In genomic region chr1:110752941-110753725, GRCh38 we compare ENCODE assay signal across 21 cellular contexts.
"Had no signal": no experiment of that assay in that cellular context is flagged by ENCODE, and none has a peak within 500 bp of the region (broad histone marks: within the 10 kb centered on the region; RNA-seq: fewer than 3 reads in every experiment).

No MANE protein-coding gene starts in this region.

- H3K36me3 Mint-ChIP-seq: brain, WTC11 had no signal

- ATAC-seq: activated CD8-positive, alpha-beta T cell treated with anti-CD3 and anti-CD28 coated beads, Interleukin-2, amount 10 ng/mL, durations not matched to agents 7 days and 5 days; T-helper 17 cell had no signal

- H3K27ac Mint-ChIP-seq: activated CD8-positive, alpha-beta T cell treated with anti-CD3 and anti-CD28 coated beads, Interleukin-2, amount 10 ng/mL, durations not matched to agents 7 days and 5 days; activated T-helper 2 cell treated with anti-CD3 and anti-CD28 coated beads, Interferon-gamma antibody, Interleukin-2, Interleukin-4, amounts not matched to agents 10 μg/mL and 5 μg/mL and 100 μg/mL, durations not matched to agents 14 hours and 24 hours and 36 hours; brain; T-helper 17 cell had no signal

- H3K4me1 Mint-ChIP-seq: T-helper 17 cell had no signal

- H3K4me3 Mint-ChIP-seq: activated CD8-positive, alpha-beta T cell treated with anti-CD3 and anti-CD28 coated beads, Interleukin-2, amount 10 ng/mL, durations not matched to agents 7 days and 5 days; activated T-cell treated with anti-CD3 and anti-CD28 coated beads, Interleukin-2, amount 50 U/mL, for 4 hours; brain; T-helper 17 cell; WTC11 had no signal

- H3K9me3 Mint-ChIP-seq: activated T-cell treated with anti-CD3 and anti-CD28 coated beads, Interleukin-2, amount 50 U/mL, for 4 hours; activated T-helper 2 cell treated with anti-CD3 and anti-CD28 coated beads, Interferon-gamma antibody, Interleukin-2, Interleukin-4, amounts not matched to agents 10 μg/mL and 5 μg/mL and 100 μg/mL, durations not matched to agents 14 hours and 24 hours and 36 hours; WTC11 had no signal

- DNase-seq: activated CD4-positive, alpha-beta T cell treated with anti-CD3 and anti-CD28 coated beads for 1 hour; activated CD4-positive, alpha-beta T cell treated with anti-CD3 and anti-CD28 coated beads, Interleukin-2, amount 50 U/mL, for 4 hours; activated CD8-positive, alpha-beta T cell treated with anti-CD3 and anti-CD28 coated beads, Interleukin-2, amount 10 ng/mL, durations not matched to agents 7 days and 5 days; activated gamma-delta T cell treated with Interleukin-2 at 50 U/mL for 16 hours; activated naive CD4-positive, alpha-beta T cell treated with anti-CD3 and anti-CD28 coated beads, Interleukin-2, amount 50 U/mL, for 16 hours; activated T-cell treated with anti-CD3 and anti-CD28 coated beads, Interleukin-2, amount 50 U/mL, for 4 hours; amygdala; Kasumi-1; KBM-7; NCI-H146; NCI-H2029; NCI-H2107; NCI-H446; NCI-H524 treated with DMSO at 0.1 percent for 48 hours; NCI-H748 treated with DMSO at 0.1 percent for 48 hours; SIG-M5; T-helper 17 cell; T-helper 9 cell had no signal
